ENCODE assay signal across 8 cellular contexts in genomic region chr11:833114-833791, GRCh38. TPM values are rescaled to one million over a fixed set of nuclear protein-coding genes. Genes with fewer than 3 reads are reported as not detected.
DNase-seq lines count a peak whose midpoint lies in the region; TF ChIP-seq lines count a peak whose summit lies in the region.

No MANE protein-coding gene starts in this region.

- H3K4me1 ChIP-seq in HUES6 (ENCODE audit: control insufficient read depth, insufficient read depth, low read length) (peaks cover 57% of the 10 kb centered on the region), cardiac muscle cell (ENCODE audit: low read depth) (peaks cover 22% of the 10 kb centered on the region), prostate gland (replicated peaks) (peaks cover 27% of the 10 kb centered on the region)

- no peaks in the 10 kb centered on the region for H3K9me3 Mint-ChIP-seq in activated naive CD4-positive, alpha-beta T cell treated with anti-CD3 and anti-CD28 coated beads for 36 hours

- H3K4me3 Mint-ChIP-seq in activated naive CD4-positive, alpha-beta T cell treated with anti-CD3 and anti-CD28 coated beads for 36 hours: peak overlapping the region; percentile 55

- intact Hi-C loops in activated naive CD4-positive, alpha-beta T cell treated with anti-CD3 and anti-CD28 coated beads for 36 hours (cut with micrococcal nuclease): no loop called here
- intact Hi-C loops in prostate gland (cut with DNase I): no loop called here

- H3K27ac Mint-ChIP-seq in activated naive CD4-positive, alpha-beta T cell treated with anti-CD3 and anti-CD28 coated beads for 36 hours: no peak overlapping the region

- DNase-seq in DMS53 (lab: John Stamatoyannopoulos, UW): peak; percentile 90
- DNase-seq in DMS53 treated with DMSO at 0.1 percent for 48 hours (lab: John Stamatoyannopoulos, UW; ENCODE audit: unreplicated experiment): no peak
- peak; percentile 40 for DNase-seq in activated naive CD4-positive, alpha-beta T cell treated with anti-CD3 and anti-CD28 coated beads for 36 hours
- DNase-seq in cardiac muscle cell (ENCODE audit: low read depth in 1 of 2, low spot score in 1 of 2): peak; percentile 61 to 73
- no peak for DNase-seq in prostate gland (ENCODE audit: low spot score)
- DNase-seq in DMS153 (lab: John Stamatoyannopoulos, UW): no peak
- no peak for DNase-seq in NCI-H187 treated with DMSO at 0.1 percent for 48 hours (lab: John Stamatoyannopoulos, UW)

- H3K9me3 ChIP-seq in HUES6 (ENCODE audit: control insufficient read depth, insufficient read depth, low read depth, low read length): no peaks in the 10 kb centered on the region
- H3K9me3 ChIP-seq in cardiac muscle cell (ENCODE audit: low read depth): no peaks in the 10 kb centered on the region
- no peaks in the 10 kb centered on the region for H3K9me3 ChIP-seq in prostate gland

- H3K4me1 Mint-ChIP-seq in activated naive CD4-positive, alpha-beta T cell treated with anti-CD3 and anti-CD28 coated beads for 36 hours (ENCODE audit: low read depth): peaks cover 28% of the 10 kb centered on the region

- peaks cover 33% of the 10 kb centered on the region for H3K27me3 Mint-ChIP-seq in activated naive CD4-positive, alpha-beta T cell treated with anti-CD3 and anti-CD28 coated beads for 36 hours (ENCODE audit: low read depth)

- peak overlapping the region; percentile 75 for H3K4me3 ChIP-seq in HUES6 (ENCODE audit: low read depth, low read length)
- H3K4me3 ChIP-seq in cardiac muscle cell: peak overlapping the region; percentile 65
- peak overlapping the region; percentile 63 to 79 for H3K4me3 ChIP-seq in prostate gland

- H3K27me3 ChIP-seq in HUES6 (ENCODE audit: control insufficient read depth, insufficient read depth, low read length): peaks cover 43% of the 10 kb centered on the region
- peaks cover 29% of the 10 kb centered on the region for H3K27me3 ChIP-seq in cardiac muscle cell
- no peaks in the 10 kb centered on the region for H3K27me3 ChIP-seq in prostate gland (replicated peaks; ENCODE audit: insufficient read depth)

- TF ChIP-seq CTCF in cardiac muscle cell (IDR thresholded peaks at IDR 0.05; ENCODE audit: low read depth, low read length) (no peak), prostate gland (IDR thresholded peaks at IDR 0.05) (no peak)

- under 1% methylated on average over 30 of the region's 55 CpGs for WGBS in prostate gland

- peak overlapping the region; percentile 22; the same call in 1 of the 2 replicates for H3K27ac ChIP-seq in HUES6 (ENCODE audit: low read depth, low read length)
- H3K27ac ChIP-seq in cardiac muscle cell: peak overlapping the region; percentile 67
- H3K27ac ChIP-seq in prostate gland: peak overlapping the region; percentile 76 to 77

- CTCF ChIA-PET in activated naive CD4-positive, alpha-beta T cell treated with anti-CD3 and anti-CD28 coated beads for 36 hours (lab: Charles Lee): no interaction called here

- peak overlapping the region; percentile 70 for H3K9ac ChIP-seq in HUES6 (ENCODE audit: low read length)

- TF ChIP-seq POLR2A in prostate gland (IDR thresholded peaks at IDR 0.05): peak; percentile 39

- H3K36me3 ChIP-seq in HUES6 (ENCODE audit: control insufficient read depth, insufficient read depth, low read length) (peaks cover 16% of the 10 kb centered on the region), cardiac muscle cell (peaks cover 15% of the 10 kb centered on the region), prostate gland (no peaks in the 10 kb centered on the region)

- H3K36me3 Mint-ChIP-seq in activated naive CD4-positive, alpha-beta T cell treated with anti-CD3 and anti-CD28 coated beads for 36 hours (ENCODE audit: low read depth): no peaks in the 10 kb centered on the region

RNA-seq across cellular contexts. Expression of gene CD151, which starts 0.5 kb away (rescaled TPM):
- 10 to 100 TPM; 16.3 to 18.1 TPM for total RNA-seq in activated naive CD4-positive, alpha-beta T cell treated with anti-CD3 and anti-CD28 coated beads for 36 hours
- total RNA-seq in cardiac muscle cell: 146 and 177 TPM in 2 replicates
- polyA plus RNA-seq in cardiac muscle cell: 210 and 290 TPM in 2 replicates
- 100 to 1,000 TPM; 313 to 362 TPM for total RNA-seq in prostate gland

RNA-seq across cellular contexts. Expression of gene CRACR2B, which starts 5.5 kb away (rescaled TPM):
- total RNA-seq in activated naive CD4-positive, alpha-beta T cell treated with anti-CD3 and anti-CD28 coated beads for 36 hours: under 1 TPM; 0.32 to 0.41 TPM
- total RNA-seq in cardiac muscle cell (43.9 and 91.0 TPM in 2 replicates), prostate gland (10 to 100 TPM; 23.2 to 83.0 TPM)
- 84.5 and 113 TPM in 2 replicates for polyA plus RNA-seq in cardiac muscle cell

RNA-seq across cellular contexts. Expression of gene POLR2L, which starts 9.1 kb away (rescaled TPM):
- total RNA-seq in activated naive CD4-positive, alpha-beta T cell treated with anti-CD3 and anti-CD28 coated beads for 36 hours: 10 to 100 TPM; 68.1 to 68.2 TPM
- total RNA-seq in cardiac muscle cell: 67.3 and 152 TPM in 2 replicates
- 317 and 482 TPM in 2 replicates for polyA plus RNA-seq in cardiac muscle cell
- 10 to 100 TPM; 64.5 to 91.1 TPM for total RNA-seq in prostate gland

RNA-seq across cellular contexts. Expression of gene TSPAN4, which starts 9.4 kb away (rescaled TPM):
- total RNA-seq in activated naive CD4-positive, alpha-beta T cell treated with anti-CD3 and anti-CD28 coated beads for 36 hours: 1 to 10 TPM; 5.0 to 6.3 TPM
- total RNA-seq in cardiac muscle cell: 85.3 and 140 TPM in 2 replicates
- 79.1 and 125 TPM in 2 replicates for polyA plus RNA-seq in cardiac muscle cell
- 10 to 100 TPM; 48.8 to 94.9 TPM for total RNA-seq in prostate gland

RNA-seq across cellular contexts. Expression of gene PNPLA2, which starts 14.5 kb away (rescaled TPM):
- total RNA-seq in activated naive CD4-positive, alpha-beta T cell treated with anti-CD3 and anti-CD28 coated beads for 36 hours: 10 to 100 TPM; 15.5 to 22.6 TPM
- total RNA-seq in cardiac muscle cell: 59.9 and 99.9 TPM in 2 replicates
- polyA plus RNA-seq in cardiac muscle cell: 81.6 and 91.1 TPM in 2 replicates
- 100 to 1,000 TPM in 1 of 2 donors, 10 to 100 TPM in 1; 61.8 to 115 TPM for total RNA-seq in prostate gland

Comparison
In these comparisons a context has a peak if more than half of its experiments do, and no peak if none do; other contexts are left out.
1. DNase-seq: peak in DMS53 (single experiment), activated naive CD4-positive, alpha-beta T cell treated with anti-CD3 and anti-CD28 coated beads for 36 hours (single experiment) and cardiac muscle cell (2 of 2); none in DMS53 treated with DMSO at 0.1 percent for 48 hours (single experiment), prostate gland (single experiment), DMS153 (single experiment) and NCI-H187 treated with DMSO at 0.1 percent for 48 hours (single experiment).
2. H3K27ac ChIP-seq: peak in every context shown above with its lines; median percentile 76 in prostate gland; 67 in cardiac muscle cell; 22 in HUES6.
3. RNA of gene CRACR2B, which starts 5.5 kb away (total RNA-seq): 43.9 to 91.0 TPM in cardiac muscle cell and 23.2 to 83.0 TPM in prostate gland; 0.32 to 0.41 TPM in activated naive CD4-positive, alpha-beta T cell treated with anti-CD3 and anti-CD28 coated beads for 36 hours; every median in the first group is over 10 times any median in the second.
4. Peak in every context shown above with its lines, with median percentiles within 50 percentile points of each other: H3K4me3 ChIP-seq.